1 cellular context compared by ENCODE assay signal in genomic region chr1:36163426-36163825, GRCh38.
TF ChIP-seq lines count a peak whose summit lies in the region.

No MANE protein-coding gene starts in this region.

TF ChIP-seq in SK-N-SH treated with all-trans-retinoic acid at 6 μM for 48 hours, 23 proteins besides CTCF, POLR2A, EP300 and RAD21 (continued from another document):
- TF ChIP-seq TSHZ2 (CRISPR knock-in tag; IDR thresholded peaks at IDR 0.05): no peak
